ENCODE assay signal across 27 cellular contexts in genomic region chr17:64940055-64940454, GRCh38.
"Had no signal": no experiment of that assay in that cellular context is flagged by ENCODE, and none has a peak within 500 bp of the region (broad histone marks: within the 10 kb centered on the region; RNA-seq: fewer than 3 reads in every experiment).

No MANE protein-coding gene starts in this region.

- FAIRE-seq: astrocyte, TTC549 had no signal

- DNase-seq: activated CD4-positive, alpha-beta memory T cell treated with anti-CD3 and anti-CD28 coated beads for 36 hours; activated CD4-positive, alpha-beta T cell treated with anti-CD3 and anti-CD28 coated beads, Interleukin-2, amount 10 ng/mL, durations not matched to agents 7 days and 5 days; activated CD8-positive, alpha-beta memory T cell treated with anti-CD3 and anti-CD28 coated beads, Interleukin-2, amount 50 U/mL, for 4 hours; activated gamma-delta T cell treated with Interleukin-2 at 50 U/mL for 16 hours; activated naive CD4-positive, alpha-beta T cell treated with anti-CD3 and anti-CD28 coated beads for 36 hours; activated T-cell treated with anti-CD3 and anti-CD28 coated beads for 4 hours; activated T-cell treated with anti-CD3 and anti-CD28 coated beads, Interleukin-2, amount 50 U/mL, for 4 hours; adrenal gland; body of pancreas; central memory CD4-positive, alpha-beta T cell; KBM-7; NCI-H1105; NCI-H1417 treated with DMSO at 0.1 percent for 48 hours; NCI-H1930; NCI-H2081 treated with DMSO at 0.1 percent for 48 hours; NCI-H345; NCI-H524 treated with DMSO at 0.1 percent for 48 hours; NCI-H748 treated with DMSO at 0.1 percent for 48 hours; NK-92 treated with Interleukin-12 subunit alpha and Interleukin-12 subunit beta, amount 100 ng/mL, for 24 hours; SHP77; SJCRH30; T1000 had no signal

- H3K27ac Mint-ChIP-seq: activated CD4-positive, alpha-beta memory T cell treated with anti-CD3 and anti-CD28 coated beads for 36 hours; activated CD4-positive, alpha-beta T cell treated with anti-CD3 and anti-CD28 coated beads, Interleukin-2, amount 10 ng/mL, durations not matched to agents 7 days and 5 days; activated naive CD4-positive, alpha-beta T cell treated with anti-CD3 and anti-CD28 coated beads for 36 hours; activated T-helper 1 cell treated with anti-CD3 and anti-CD28 coated beads, Interleukin-12 subunit alpha, Interleukin-12 subunit beta, Interleukin-2, Interleukin-4 antibody, amounts not matched to agents 30 ng/mL and 10 ng/mL and 1 ng/mL, durations not matched to agents 14 hours and 24 hours and 36 hours had no signal

- H3K27me3 Mint-ChIP-seq: activated CD4-positive, alpha-beta memory T cell treated with anti-CD3 and anti-CD28 coated beads for 36 hours; activated CD4-positive, alpha-beta T cell treated with anti-CD3 and anti-CD28 coated beads, Interleukin-2, amount 10 ng/mL, durations not matched to agents 7 days and 5 days had no signal

- H3K4me1 ChIP-seq: body of pancreas, SJCRH30 had no signal

- H3K9me3 Mint-ChIP-seq: activated CD4-positive, alpha-beta memory T cell treated with anti-CD3 and anti-CD28 coated beads for 36 hours; activated CD4-positive, alpha-beta T cell treated with anti-CD3 and anti-CD28 coated beads, Interleukin-2, amount 10 ng/mL, durations not matched to agents 7 days and 5 days; activated naive CD4-positive, alpha-beta T cell treated with anti-CD3 and anti-CD28 coated beads for 36 hours; activated naive CD4-positive, alpha-beta T cell treated with anti-CD3 and anti-CD28 coated beads, Interleukin-2, amount 50 U/mL, for 72 hours; activated T-cell treated with anti-CD3 and anti-CD28 coated beads, Interleukin-2, amount 50 U/mL, for 4 hours; activated T-helper 1 cell treated with anti-CD3 and anti-CD28 coated beads, Interleukin-12 subunit alpha, Interleukin-12 subunit beta, Interleukin-2, Interleukin-4 antibody, amounts not matched to agents 30 ng/mL and 10 ng/mL and 1 ng/mL, durations not matched to agents 14 hours and 24 hours and 36 hours had no signal

- H3K36me3 ChIP-seq: adrenal gland, SJCRH30 had no signal

- H3K9me3 ChIP-seq: adrenal gland, body of pancreas, SJCRH30 had no signal

- H3K4me3 Mint-ChIP-seq: activated CD4-positive, alpha-beta memory T cell treated with anti-CD3 and anti-CD28 coated beads for 36 hours; activated CD4-positive, alpha-beta T cell treated with anti-CD3 and anti-CD28 coated beads, Interleukin-2, amount 10 ng/mL, durations not matched to agents 7 days and 5 days; activated naive CD4-positive, alpha-beta T cell treated with anti-CD3 and anti-CD28 coated beads for 36 hours; activated T-cell treated with anti-CD3 and anti-CD28 coated beads, Interleukin-2, amount 50 U/mL, for 4 hours; activated T-helper 1 cell treated with anti-CD3 and anti-CD28 coated beads, Interleukin-12 subunit alpha, Interleukin-12 subunit beta, Interleukin-2, Interleukin-4 antibody, amounts not matched to agents 30 ng/mL and 10 ng/mL and 1 ng/mL, durations not matched to agents 14 hours and 24 hours and 36 hours had no signal

- H3K36me3 Mint-ChIP-seq: activated CD4-positive, alpha-beta memory T cell treated with anti-CD3 and anti-CD28 coated beads for 36 hours; activated naive CD4-positive, alpha-beta T cell treated with anti-CD3 and anti-CD28 coated beads, Interleukin-2, amount 50 U/mL, for 72 hours had no signal

- H3K27me3 ChIP-seq: adrenal gland, body of pancreas, SJCRH30 had no signal

- ATAC-seq: activated naive CD4-positive, alpha-beta T cell treated with anti-CD3 and anti-CD28 coated beads, Interleukin-2, amount 50 U/mL, for 72 hours; activated T-cell treated with anti-CD3 and anti-CD28 coated beads, Interleukin-2, amount 50 U/mL, for 4 hours; body of pancreas had no signal

- H3K27ac ChIP-seq: adrenal gland, body of pancreas, SJCRH30, SK-N-MC had no signal

- H3K4me3 ChIP-seq: adrenal gland, body of pancreas, SJCRH30, SK-N-MC had no signal
